Comparison of ENCODE assay signal across 9 cellular contexts in genomic region chr15:69557340-69558137, GRCh38.
A peak's percentile ranks its signal among the peaks of the same experiment; 100 is the strongest.
DNase-seq lines count a peak whose midpoint lies in the region; TF ChIP-seq lines count a peak whose summit lies in the region.
"Had no signal": no experiment of that assay in that cellular context is flagged by ENCODE, and none has a peak within 500 bp of the region (broad histone marks: within the 10 kb centered on the region; RNA-seq: fewer than 3 reads in every experiment).

No MANE protein-coding gene starts in this region.

- H3K27me3 Mint-ChIP-seq in CD8-positive, alpha-beta memory T cell = peaks cover 0 to 8% of the 10 kb centered on the region in 2 donors

- H3K27me3 ChIP-seq in CD8-positive, alpha-beta memory T cell (ENCODE audit: insufficient read depth, low read length, poor library complexity, severe bottlenecking) = peaks cover 3% of the 10 kb centered on the region
- peaks cover 0 to 29% (median 0%) of the 10 kb centered on the region in 4 donors for H3K27me3 ChIP-seq in esophagus squamous epithelium

- H3K9me3 Mint-ChIP-seq in CD8-positive, alpha-beta memory T cell = peaks cover 0 to 1% (median 0%) of the 10 kb centered on the region in 5 donors

- no peaks in the 10 kb centered on the region for H3K4me1 Mint-ChIP-seq in CD8-positive, alpha-beta memory T cell

- no peaks in the 10 kb centered on the region for H3K9me3 ChIP-seq in CD8-positive, alpha-beta memory T cell (ENCODE audit: low read length)
- peaks cover 0 to 9% (median 4%) of the 10 kb centered on the region in 3 donors for H3K9me3 ChIP-seq in esophagus squamous epithelium

- no peaks in the 10 kb centered on the region for H3K36me3 ChIP-seq in CD8-positive, alpha-beta memory T cell (ENCODE audit: insufficient read depth, low read length)
- H3K36me3 ChIP-seq in esophagus squamous epithelium = no peaks in the 10 kb centered on the region

- CTCF ChIA-PET in CD8-positive, alpha-beta memory T cell (lab: Charles Lee) = no interaction called here

- peak; percentile 89 for DNase-seq in GM03348 (ENCODE audit: low spot score)
- DNase-seq in NCI-H748 (lab: John Stamatoyannopoulos, UW; ENCODE audit: unreplicated experiment) = peak; percentile 85
- DNase-seq in epithelial cell of esophagus (ENCODE audit: low read depth) = peak; percentile 95
- peak; percentile 100 for DNase-seq in renal cortical epithelial cell (ENCODE audit: low read depth)
- DNase-seq in CD8-positive, alpha-beta memory T cell = no peak
- DNase-seq in activated T-cell treated with anti-CD3 and anti-CD28 coated beads for 4 hours = no peak
- DNase-seq in superior temporal gyrus (ENCODE audit: extremely low spot score) = no peak
- no peak for DNase-seq in esophagus squamous epithelium (lab: John Stamatoyannopoulos, UW)

- no peak for TF ChIP-seq POLR2A in esophagus squamous epithelium (IDR thresholded peaks at IDR 0.05)

- H3K36me3 Mint-ChIP-seq in CD8-positive, alpha-beta memory T cell = no peaks in the 10 kb centered on the region
- H3K36me3 Mint-ChIP-seq: WTC11 had no signal

- no peak overlapping the region for H3K4me3 Mint-ChIP-seq in CD8-positive, alpha-beta memory T cell
- H3K4me3 Mint-ChIP-seq: WTC11 had no signal

- no peak overlapping the region for H3K27ac Mint-ChIP-seq in CD8-positive, alpha-beta memory T cell

- POLR2A ChIA-PET in CD8-positive, alpha-beta memory T cell (lab: Charles Lee) = no interaction called here

- no peak overlapping the region for H3K4me3 ChIP-seq in epithelial cell of esophagus (ENCODE audit: low read length)
- no peak overlapping the region for H3K4me3 ChIP-seq in CD8-positive, alpha-beta memory T cell (ENCODE audit: low read length)
- H3K4me3 ChIP-seq in esophagus squamous epithelium = no peak overlapping the region

- no peak for TF ChIP-seq CTCF in epithelial cell of esophagus (IDR thresholded peaks at IDR 0.05; ENCODE audit: insufficient read depth, low read depth, low read length, missing control alignments)
- no peak for TF ChIP-seq CTCF in esophagus squamous epithelium (IDR thresholded peaks at IDR 0.05)

- no peaks in the 10 kb centered on the region for H3K4me1 ChIP-seq in CD8-positive, alpha-beta memory T cell (ENCODE audit: insufficient read depth, low read length)
- peaks cover 6 to 20% (median 9%) of the 10 kb centered on the region in 3 donors for H3K4me1 ChIP-seq in esophagus squamous epithelium

- no peak overlapping the region for H3K27ac ChIP-seq in CD8-positive, alpha-beta memory T cell (ENCODE audit: low read depth, low read length)
- H3K27ac ChIP-seq in esophagus squamous epithelium = peak overlapping the region in 2 of 4 donors; percentile 41 to 47

- 29 to 40% methylated on average over 4 to 6 of the region's 6 CpGs for WGBS in esophagus squamous epithelium, 2 donors

- intact Hi-C loops in esophagus squamous epithelium (cut with DNase I) = no loop called here

Comparison
In these comparisons a context has a peak if more than half of its experiments do, and no peak if none do; other contexts are left out.
1. DNase-seq: peak in GM03348 (single experiment), NCI-H748 (single experiment), epithelial cell of esophagus (single experiment) and renal cortical epithelial cell (single experiment); none in CD8-positive, alpha-beta memory T cell (0 of 5), activated T-cell treated with anti-CD3 and anti-CD28 coated beads for 4 hours (single experiment), superior temporal gyrus (single experiment) and esophagus squamous epithelium (single experiment).